Comparison of ENCODE assay signal across 16 cellular contexts in genomic region chr13:80923907-80924306, GRCh38.
DNase-seq lines count a peak whose midpoint lies in the region; ATAC-seq and TF ChIP-seq lines count a peak whose summit lies in the region.
"Had no signal": no experiment of that assay in that cellular context is flagged by ENCODE, and none has a peak within 500 bp of the region (broad histone marks: within the 10 kb centered on the region; RNA-seq: fewer than 3 reads in every experiment).

No MANE protein-coding gene starts in this region.

- H3K36me3 ChIP-seq in PC-3 (ENCODE audit: low read depth, low read length) (no peaks in the 10 kb centered on the region), neural cell (ENCODE audit: insufficient read depth, low read length) (no peaks in the 10 kb centered on the region)
- H3K36me3 ChIP-seq: Peyer's patch had no signal

- no peaks in the 10 kb centered on the region for H3K4me1 Mint-ChIP-seq in stimulated activated effector memory CD8-positive, alpha-beta T cell treated with anti-CD3 and anti-CD28 coated beads, Interleukin-12 subunit alpha, Interleukin-12 subunit beta, amount 100 ng/mL, for 72 hours

- no peaks in the 10 kb centered on the region for H3K36me3 Mint-ChIP-seq in stimulated activated effector memory CD8-positive, alpha-beta T cell treated with anti-CD3 and anti-CD28 coated beads, Interleukin-12 subunit alpha, Interleukin-12 subunit beta, amount 100 ng/mL, for 72 hours

- no peak for ATAC-seq in PC-3
- no peak for ATAC-seq in stimulated activated effector memory CD8-positive, alpha-beta T cell treated with anti-CD3 and anti-CD28 coated beads, Interleukin-12 subunit alpha, Interleukin-12 subunit beta, amount 100 ng/mL, for 72 hours
- ATAC-seq: body of pancreas had no signal

- H3K4me2 ChIP-seq in PC-3 (ENCODE audit: low read length) (no peak overlapping the region), neural cell (ENCODE audit: low read length) (no peak overlapping the region)

- no peaks in the 10 kb centered on the region for H3K9me3 ChIP-seq in PC-3 (ENCODE audit: low read length)
- H3K9me3 ChIP-seq in neural cell (ENCODE audit: low read length): no peaks in the 10 kb centered on the region
- H3K9me3 ChIP-seq: body of pancreas, Peyer's patch had no signal

- no peaks in the 10 kb centered on the region for H3K9me3 Mint-ChIP-seq in stimulated activated effector memory CD8-positive, alpha-beta T cell treated with anti-CD3 and anti-CD28 coated beads, Interleukin-12 subunit alpha, Interleukin-12 subunit beta, amount 100 ng/mL, for 72 hours

- BruUV-seq in PC-3 (replicated peaks; lab: Mats Ljungman, UMichigan): no TSS peak

- no peak overlapping the region for H3K27ac Mint-ChIP-seq in stimulated activated effector memory CD8-positive, alpha-beta T cell treated with anti-CD3 and anti-CD28 coated beads, Interleukin-12 subunit alpha, Interleukin-12 subunit beta, amount 100 ng/mL, for 72 hours

- H3K9ac ChIP-seq in PC-3 (ENCODE audit: low read length) (no peak overlapping the region), neural cell (ENCODE audit: low read length) (no peak overlapping the region)
- H3K9ac ChIP-seq: parathyroid adenoma had no signal

- TF ChIP-seq RAD21 in neural cell (conservative IDR thresholded peaks at IDR 0.05): peak; percentile 57

- POLR2A ChIA-PET in PC-3 (lab: Charles Lee; ENCODE audit: unreplicated experiment): no interaction called here

- TF ChIP-seq CTCF in PC-3 (conservative IDR thresholded peaks at IDR 0.05; ENCODE audit: low read depth, low read length) (peak; percentile 27; the same call in 1 of the 2 replicates), epithelial cell of proximal tubule (conservative IDR thresholded peaks at IDR 0.05; ENCODE audit: low read depth, low read length) (peak; percentile 45), neural cell (IDR thresholded peaks at IDR 0.05; ENCODE audit: poor library complexity, severe bottlenecking) (peak; percentile 38)

- H4K20me1 ChIP-seq in PC-3 (ENCODE audit: low read length): no peaks in the 10 kb centered on the region
- H4K20me1 ChIP-seq in neural cell (ENCODE audit: insufficient read depth): no peaks in the 10 kb centered on the region

- no peak for TF ChIP-seq EP300 in neural cell (conservative IDR thresholded peaks at IDR 0.05; ENCODE audit: poor library complexity, severe bottlenecking)

- H3K4me3 Mint-ChIP-seq in stimulated activated effector memory CD8-positive, alpha-beta T cell treated with anti-CD3 and anti-CD28 coated beads, Interleukin-12 subunit alpha, Interleukin-12 subunit beta, amount 100 ng/mL, for 72 hours: no peak overlapping the region

- peak; percentile 28 for DNase-seq in NCI-H1694 treated with DMSO at 0.1 percent for 48 hours (lab: John Stamatoyannopoulos, UW)
- DNase-seq in NCI-H1694 (lab: John Stamatoyannopoulos, UW): no peak
- no peak for DNase-seq in PC-3
- no peak for DNase-seq in epithelial cell of proximal tubule (ENCODE audit: low read depth)
- DNase-seq in NCI-H774 (lab: John Stamatoyannopoulos, UW): no peak
- no peak for DNase-seq in NCI-H1105 (lab: John Stamatoyannopoulos, UW)
- DNase-seq in stimulated activated effector memory CD8-positive, alpha-beta T cell treated with anti-CD3 and anti-CD28 coated beads, Interleukin-12 subunit alpha, Interleukin-12 subunit beta, amount 100 ng/mL, for 72 hours (ENCODE audit: low spot score in 2 of 2): no peak
- DNase-seq: activated CD4-positive, alpha-beta T cell treated with anti-CD3 and anti-CD28 coated beads, Interleukin-2, amount 50 U/mL, for 48 hours; activated effector memory CD4-positive, alpha-beta T cell treated with Interleukin-2 at 50 U/mL for 16 hours; Calu3; KG1; NCI-H2107; Peyer's patch had no signal

- H3K27me3 ChIP-seq in PC-3 (ENCODE audit: low read length) (no peaks in the 10 kb centered on the region), neural cell (ENCODE audit: insufficient read depth, low read depth, low read length) (no peaks in the 10 kb centered on the region)
- H3K27me3 ChIP-seq: body of pancreas, Peyer's patch had no signal

- CTCF ChIA-PET in PC-3 (lab: Charles Lee): no interaction called here

- intact Hi-C loops in PC-3 (cut with micrococcal nuclease): no loop called here

- H3K27ac ChIP-seq in PC-3 (ENCODE audit: low read length): no peak overlapping the region
- no peak overlapping the region for H3K27ac ChIP-seq in neural cell (ENCODE audit: low read length)
- H3K27ac ChIP-seq: body of pancreas, parathyroid adenoma, Peyer's patch had no signal

- no peaks in the 10 kb centered on the region for H3K4me1 ChIP-seq in PC-3 (ENCODE audit: insufficient read depth, low read length)
- H3K4me1 ChIP-seq: body of pancreas, parathyroid adenoma, Peyer's patch had no signal

- H3K9me2 ChIP-seq in PC-3 (replicated peaks; ENCODE audit: low read length) (no peaks in the 10 kb centered on the region), neural cell (ENCODE audit: insufficient read depth, low read length) (no peaks in the 10 kb centered on the region)

- no peak overlapping the region for H2AFZ ChIP-seq in PC-3 (ENCODE audit: low read length)
- no peak overlapping the region for H2AFZ ChIP-seq in neural cell (ENCODE audit: low read depth, low read length)
- H2AFZ ChIP-seq: parathyroid adenoma had no signal

- H3K79me2 ChIP-seq in PC-3 (ENCODE audit: low read length) (no peaks in the 10 kb centered on the region), neural cell (replicated peaks; ENCODE audit: insufficient read depth, low read length) (no peaks in the 10 kb centered on the region)
- H3K79me2 ChIP-seq: parathyroid adenoma had no signal

- H3K4me3 ChIP-seq in PC-3 (ENCODE audit: low read length) (no peak overlapping the region), epithelial cell of proximal tubule (ENCODE audit: low read depth, low read length) (no peak overlapping the region), neural cell (ENCODE audit: low read length) (no peak overlapping the region)
- H3K4me3 ChIP-seq: body of pancreas, Peyer's patch had no signal

- H3F3A ChIP-seq in PC-3 (ENCODE audit: low read length, unreplicated experiment) (no peaks in the 10 kb centered on the region), neural cell (ENCODE audit: insufficient read depth, low read length, poor library complexity, severe bottlenecking) (no peaks in the 10 kb centered on the region)

TF ChIP-seq in neural cell, 6 proteins besides CTCF, POLR2A, EP300 and RAD21:
- TF ChIP-seq SMC3 (conservative IDR thresholded peaks at IDR 0.05; ENCODE audit: poor library complexity) (peak; percentile 58), POLR2AphosphoS5 (IDR thresholded peaks at IDR 0.05) (no peak)
